15 cellular contexts compared by ENCODE assay signal in the genomic region with DNA sequence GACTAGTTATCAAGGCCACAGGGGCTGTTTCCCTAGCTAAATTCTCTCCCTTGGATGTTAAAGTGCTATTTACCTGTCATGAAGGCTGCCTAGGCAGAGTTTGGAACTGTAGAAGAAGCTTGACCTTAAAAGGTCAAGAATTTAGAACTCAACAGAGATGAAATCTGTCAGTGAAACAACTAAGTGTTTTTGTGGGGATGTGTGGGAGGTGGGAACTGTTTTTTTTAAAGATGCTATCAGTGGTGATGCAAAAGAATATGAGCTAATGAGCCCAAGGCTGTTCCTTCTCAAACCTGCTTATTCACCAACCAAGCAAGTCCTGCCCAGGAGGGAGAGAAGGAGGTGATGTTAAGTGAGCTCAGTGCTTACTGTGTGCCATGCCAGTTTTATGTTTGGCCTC. TPM values are rescaled to one million over a fixed set of nuclear protein-coding genes. Genes with fewer than 3 reads are reported as not detected.
A peak's percentile ranks its signal among the peaks of the same experiment; 100 is the strongest.
DNase-seq lines count a peak whose midpoint lies in the region; ATAC-seq, FAIRE-seq and TF ChIP-seq lines count a peak whose summit lies in the region.
"Had no signal": no experiment of that assay in that cellular context is flagged by ENCODE, and none has a peak within 500 bp of the region (broad histone marks: within the 10 kb centered on the region; RNA-seq: fewer than 3 reads in every experiment).

No MANE protein-coding gene starts in this region.

- peak; percentile 52 for DNase-seq in EL
- DNase-seq in activated T-helper 2 cell treated with anti-CD3 and anti-CD28 coated beads, Interferon-gamma antibody, Interleukin-2, Interleukin-4, amounts not matched to agents 10 μg/mL and 5 μg/mL and 100 μg/mL, durations not matched to agents 14 hours and 24 hours and 36 hours (ENCODE audit: low spot score), result no peak
- peak; percentile 62 for DNase-seq in iris pigment epithelial cell (ENCODE audit: low read depth)
- DNase-seq in pons (ENCODE audit: low spot score), result no peak
- no peak for DNase-seq in left ventricle myocardium superior
- no peak for DNase-seq in anterior cingulate cortex (lab: John Stamatoyannopoulos, UW)
- DNase-seq in GM12892 (ENCODE audit: insufficient read length), result no peak
- DNase-seq: activated CD4-positive, alpha-beta memory T cell treated with anti-CD3 and anti-CD28 coated beads for 36 hours; foreskin melanocyte; Kasumi-1; naive B cell; T-helper 17 cell had no signal

- ATAC-seq in GM19395 (IDR thresholded peaks at IDR 0.05; ENCODE audit: unreplicated experiment) (peak; percentile 43), left ventricle myocardium superior (no peak)
- ATAC-seq: T-helper 17 cell had no signal

- H3K27me3 Mint-ChIP-seq in activated T-helper 2 cell treated with anti-CD3 and anti-CD28 coated beads, Interferon-gamma antibody, Interleukin-2, Interleukin-4, amounts not matched to agents 10 μg/mL and 5 μg/mL and 100 μg/mL, durations not matched to agents 14 hours and 24 hours and 36 hours (ENCODE audit: low read depth), result peaks cover 3% of the 10 kb centered on the region
- H3K27me3 Mint-ChIP-seq: activated CD4-positive, alpha-beta memory T cell treated with anti-CD3 and anti-CD28 coated beads for 36 hours; activated naive CD8-positive, alpha-beta T cell; dendritic cell treated with granulocyte-macrophage colony-stimulating factor and Interleukin-4, amounts not matched to agents 40 ng/mL and 50 ng/mL, for 4 days; naive B cell; T-helper 17 cell had no signal

- peaks cover 41% of the 10 kb centered on the region for H3K4me1 Mint-ChIP-seq in activated T-helper 2 cell treated with anti-CD3 and anti-CD28 coated beads, Interferon-gamma antibody, Interleukin-2, Interleukin-4, amounts not matched to agents 10 μg/mL and 5 μg/mL and 100 μg/mL, durations not matched to agents 14 hours and 24 hours and 36 hours (ENCODE audit: low read depth)
- H3K4me1 Mint-ChIP-seq: naive B cell, T-helper 17 cell had no signal

- peak overlapping the region; percentile 56 for H3K27ac Mint-ChIP-seq in activated T-helper 2 cell treated with anti-CD3 and anti-CD28 coated beads, Interferon-gamma antibody, Interleukin-2, Interleukin-4, amounts not matched to agents 10 μg/mL and 5 μg/mL and 100 μg/mL, durations not matched to agents 14 hours and 24 hours and 36 hours
- H3K27ac Mint-ChIP-seq: activated CD4-positive, alpha-beta memory T cell treated with anti-CD3 and anti-CD28 coated beads for 36 hours; activated naive CD8-positive, alpha-beta T cell; dendritic cell treated with granulocyte-macrophage colony-stimulating factor and Interleukin-4, amounts not matched to agents 40 ng/mL and 50 ng/mL, for 4 days; T-helper 17 cell had no signal

- H3K4me3 Mint-ChIP-seq in activated T-helper 2 cell treated with anti-CD3 and anti-CD28 coated beads, Interferon-gamma antibody, Interleukin-2, Interleukin-4, amounts not matched to agents 10 μg/mL and 5 μg/mL and 100 μg/mL, durations not matched to agents 14 hours and 24 hours and 36 hours (ENCODE audit: low read depth), result no peak overlapping the region
- H3K4me3 Mint-ChIP-seq: activated CD4-positive, alpha-beta memory T cell treated with anti-CD3 and anti-CD28 coated beads for 36 hours; activated naive CD8-positive, alpha-beta T cell; dendritic cell treated with granulocyte-macrophage colony-stimulating factor and Interleukin-4, amounts not matched to agents 40 ng/mL and 50 ng/mL, for 4 days; naive B cell; T-helper 17 cell had no signal

- no peak for FAIRE-seq in GM12892 (lab: Jason Lieb, UNC)

- intact Hi-C loops in activated T-helper 2 cell treated with anti-CD3 and anti-CD28 coated beads, Interferon-gamma antibody, Interleukin-2, Interleukin-4, amounts not matched to agents 10 μg/mL and 5 μg/mL and 100 μg/mL, durations not matched to agents 14 hours and 24 hours and 36 hours (cut with micrococcal nuclease), result loop anchor here (2.0 to 10.0 kb wide), 7 partner anchors 24 to 688 kb away; partner anchors contain the start of gene ATP2B1
- intact Hi-C loops in left ventricle myocardium superior (cut with micrococcal nuclease), result no loop called here

- no peaks in the 10 kb centered on the region for H3K9me3 Mint-ChIP-seq in activated T-helper 2 cell treated with anti-CD3 and anti-CD28 coated beads, Interferon-gamma antibody, Interleukin-2, Interleukin-4, amounts not matched to agents 10 μg/mL and 5 μg/mL and 100 μg/mL, durations not matched to agents 14 hours and 24 hours and 36 hours
- H3K9me3 Mint-ChIP-seq: activated CD4-positive, alpha-beta memory T cell treated with anti-CD3 and anti-CD28 coated beads for 36 hours; dendritic cell treated with granulocyte-macrophage colony-stimulating factor and Interleukin-4, amounts not matched to agents 40 ng/mL and 50 ng/mL, for 4 days; naive B cell had no signal

- no peak for TF ChIP-seq POLR2A in GM12892 (IDR thresholded peaks at IDR 0.05; ENCODE audit: low read depth, low read length)

- H3K36me3 Mint-ChIP-seq in activated T-helper 2 cell treated with anti-CD3 and anti-CD28 coated beads, Interferon-gamma antibody, Interleukin-2, Interleukin-4, amounts not matched to agents 10 μg/mL and 5 μg/mL and 100 μg/mL, durations not matched to agents 14 hours and 24 hours and 36 hours (ENCODE audit: low read depth), result peaks cover 4% of the 10 kb centered on the region
- H3K36me3 Mint-ChIP-seq: activated CD4-positive, alpha-beta memory T cell treated with anti-CD3 and anti-CD28 coated beads for 36 hours had no signal

RNA-seq across cellular contexts. Expression of gene POC1B, which starts 40.8 kb away (rescaled TPM):
- total RNA-seq in activated T-helper 2 cell treated with anti-CD3 and anti-CD28 coated beads, Interferon-gamma antibody, Interleukin-2, Interleukin-4, amounts not matched to agents 10 μg/mL and 5 μg/mL and 100 μg/mL, durations not matched to agents 14 hours and 24 hours and 36 hours, result 24.8 and 25.5 TPM in 2 replicates
- total RNA-seq in left ventricle myocardium superior, result 6.4 TPM
- 11.5 TPM for polyA plus RNA-seq in GM12892 (2012; ENCODE audit: missing spikeins)

RNA-seq across cellular contexts. Expression of gene GALNT4, which starts 42.0 kb away (rescaled TPM):
- 8.8 and 9.1 TPM in 2 replicates for total RNA-seq in activated T-helper 2 cell treated with anti-CD3 and anti-CD28 coated beads, Interferon-gamma antibody, Interleukin-2, Interleukin-4, amounts not matched to agents 10 μg/mL and 5 μg/mL and 100 μg/mL, durations not matched to agents 14 hours and 24 hours and 36 hours
- 1.8 TPM for total RNA-seq in left ventricle myocardium superior
- polyA plus RNA-seq in GM12892 (2012; ENCODE audit: missing spikeins), result 2.3 TPM

Comparison
In these comparisons a context has a peak if more than half of its experiments do, and no peak if none do; other contexts are left out.
1. DNase-seq: peak in EL (single experiment) and iris pigment epithelial cell (single experiment); none in activated T-helper 2 cell treated with anti-CD3 and anti-CD28 coated beads, Interferon-gamma antibody, Interleukin-2, Interleukin-4, amounts not matched to agents 10 μg/mL and 5 μg/mL and 100 μg/mL, durations not matched to agents 14 hours and 24 hours and 36 hours (single experiment), pons (single experiment), left ventricle myocardium superior (single experiment), anterior cingulate cortex (0 of 58) and GM12892 (single experiment).